1 cellular context compared by ENCODE assay signal in the genomic region with DNA sequence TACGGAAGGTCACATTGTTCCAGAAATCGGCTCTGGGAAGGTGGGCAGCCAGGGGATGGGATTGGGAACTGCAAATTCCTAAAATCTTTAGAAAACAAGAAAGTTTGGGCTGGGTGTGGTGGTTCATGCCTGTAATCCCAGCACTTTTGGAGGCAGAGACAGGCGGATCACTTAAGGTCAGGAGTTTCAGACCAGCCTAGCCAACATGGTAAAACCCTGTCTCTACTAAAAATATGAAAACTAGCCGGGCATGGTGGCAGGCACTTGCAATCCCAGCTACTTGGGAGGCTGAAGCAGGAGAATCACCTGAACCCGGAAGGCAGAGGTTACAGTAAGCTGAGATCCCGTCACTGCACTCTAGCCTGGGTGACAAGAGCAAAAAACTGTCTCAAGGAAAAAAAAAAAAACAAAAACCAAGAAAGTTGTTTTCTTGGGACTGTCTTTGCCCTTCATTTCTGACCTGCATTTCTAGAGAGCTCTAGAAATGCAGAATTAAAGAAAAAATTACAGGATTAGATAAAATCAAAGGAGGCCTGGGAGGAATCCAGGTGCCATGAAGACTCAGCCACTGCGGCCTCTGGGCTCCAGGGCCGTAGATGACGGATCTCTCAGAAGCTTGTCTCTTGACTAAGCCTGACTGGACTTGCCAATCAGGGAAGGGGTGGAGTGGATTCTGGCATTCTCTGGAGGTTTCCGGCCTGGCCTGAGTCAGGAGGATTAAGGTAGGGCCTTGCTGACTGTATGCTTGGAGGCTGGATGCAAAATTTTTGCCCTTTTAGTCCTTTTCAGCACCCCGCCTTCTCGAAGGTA.
TF ChIP-seq lines count a peak whose summit lies in the region.

No MANE protein-coding gene starts in this region.

TF ChIP-seq in HepG2, 621 proteins besides CTCF, POLR2A, EP300 and RAD21 (continued from another document):
- TF ChIP-seq, protein P1, sequence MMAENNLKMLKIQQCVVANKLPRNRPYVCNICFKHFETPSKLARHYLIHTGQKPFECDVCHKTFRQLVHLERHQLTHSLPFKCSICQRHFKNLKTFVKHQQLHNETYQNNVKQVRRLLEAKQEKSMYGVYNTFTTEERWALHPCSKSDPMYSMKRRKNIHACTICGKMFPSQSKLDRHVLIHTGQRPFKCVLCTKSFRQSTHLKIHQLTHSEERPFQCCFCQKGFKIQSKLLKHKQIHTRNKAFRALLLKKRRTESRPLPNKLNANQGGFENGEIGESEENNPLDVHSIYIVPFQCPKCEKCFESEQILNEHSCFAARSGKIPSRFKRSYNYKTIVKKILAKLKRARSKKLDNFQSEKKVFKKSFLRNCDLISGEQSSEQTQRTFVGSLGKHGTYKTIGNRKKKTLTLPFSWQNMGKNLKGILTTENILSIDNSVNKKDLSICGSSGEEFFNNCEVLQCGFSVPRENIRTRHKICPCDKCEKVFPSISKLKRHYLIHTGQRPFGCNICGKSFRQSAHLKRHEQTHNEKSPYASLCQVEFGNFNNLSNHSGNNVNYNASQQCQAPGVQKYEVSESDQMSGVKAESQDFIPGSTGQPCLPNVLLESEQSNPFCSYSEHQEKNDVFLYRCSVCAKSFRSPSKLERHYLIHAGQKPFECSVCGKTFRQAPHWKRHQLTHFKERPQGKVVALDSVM (CRISPR knock-in tag; IDR thresholded peaks at IDR 0.05) = no peak
- TF ChIP-seq ZFY (CRISPR knock-in tag; IDR thresholded peaks at IDR 0.05) (peak; percentile 38; the same call in 1 of the 2 replicates), FOSL2 (CRISPR knock-in tag; IDR thresholded peaks at IDR 0.05) (peak; percentile 25; the same call in 1 of the 2 replicates), ZFP36L1 (CRISPR knock-in tag; IDR thresholded peaks at IDR 0.05) (no peak), ZNF331 (CRISPR knock-in tag; IDR thresholded peaks at IDR 0.05) (0 out of 2 replicates have a peak, but pooled peaks have one; percentile 13), ZNF333 (CRISPR knock-in tag; IDR thresholded peaks at IDR 0.05; ENCODE audit: borderline replicate concordance) (no peak), TAF1 (CRISPR knock-in tag; IDR thresholded peaks at IDR 0.05) (0 out of 2 replicates have a peak, but pooled peaks have one; percentile 25), IRF2 (CRISPR knock-in tag; IDR thresholded peaks at IDR 0.05) (0 out of 2 replicates have a peak, but pooled peaks have one; percentile 1), ZNF329 (CRISPR knock-in tag; IDR thresholded peaks at IDR 0.05; ENCODE audit: low read depth) (no peak), RXRB (CRISPR knock-in tag; IDR thresholded peaks at IDR 0.05; ENCODE audit: borderline replicate concordance) (peak; percentile 14; the same call in 1 of the 2 replicates), ETV5 (CRISPR knock-in tag; IDR thresholded peaks at IDR 0.05; ENCODE audit: borderline replicate concordance) (peak; percentile 49; the same call in 1 of the 2 replicates)
- TF ChIP-seq, protein P2, sequence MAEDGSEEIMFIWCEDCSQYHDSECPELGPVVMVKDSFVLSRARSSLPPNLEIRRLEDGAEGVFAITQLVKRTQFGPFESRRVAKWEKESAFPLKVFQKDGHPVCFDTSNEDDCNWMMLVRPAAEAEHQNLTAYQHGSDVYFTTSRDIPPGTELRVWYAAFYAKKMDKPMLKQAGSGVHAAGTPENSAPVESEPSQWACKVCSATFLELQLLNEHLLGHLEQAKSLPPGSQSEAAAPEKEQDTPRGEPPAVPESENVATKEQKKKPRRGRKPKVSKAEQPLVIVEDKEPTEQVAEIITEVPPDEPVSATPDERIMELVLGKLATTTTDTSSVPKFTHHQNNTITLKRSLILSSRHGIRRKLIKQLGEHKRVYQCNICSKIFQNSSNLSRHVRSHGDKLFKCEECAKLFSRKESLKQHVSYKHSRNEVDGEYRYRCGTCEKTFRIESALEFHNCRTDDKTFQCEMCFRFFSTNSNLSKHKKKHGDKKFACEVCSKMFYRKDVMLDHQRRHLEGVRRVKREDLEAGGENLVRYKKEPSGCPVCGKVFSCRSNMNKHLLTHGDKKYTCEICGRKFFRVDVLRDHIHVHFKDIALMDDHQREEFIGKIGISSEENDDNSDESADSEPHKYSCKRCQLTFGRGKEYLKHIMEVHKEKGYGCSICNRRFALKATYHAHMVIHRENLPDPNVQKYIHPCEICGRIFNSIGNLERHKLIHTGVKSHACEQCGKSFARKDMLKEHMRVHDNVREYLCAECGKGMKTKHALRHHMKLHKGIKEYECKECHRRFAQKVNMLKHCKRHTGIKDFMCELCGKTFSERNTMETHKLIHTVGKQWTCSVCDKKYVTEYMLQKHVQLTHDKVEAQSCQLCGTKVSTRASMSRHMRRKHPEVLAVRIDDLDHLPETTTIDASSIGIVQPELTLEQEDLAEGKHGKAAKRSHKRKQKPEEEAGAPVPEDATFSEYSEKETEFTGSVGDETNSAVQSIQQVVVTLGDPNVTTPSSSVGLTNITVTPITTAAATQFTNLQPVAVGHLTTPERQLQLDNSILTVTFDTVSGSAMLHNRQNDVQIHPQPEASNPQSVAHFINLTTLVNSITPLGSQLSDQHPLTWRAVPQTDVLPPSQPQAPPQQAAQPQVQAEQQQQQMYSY (CRISPR knock-in tag; IDR thresholded peaks at IDR 0.05) = no peak
TF ChIP-seq in HepG2: peak in this region for 20.
